9 cellular contexts compared by ENCODE assay signal in the genomic region with DNA sequence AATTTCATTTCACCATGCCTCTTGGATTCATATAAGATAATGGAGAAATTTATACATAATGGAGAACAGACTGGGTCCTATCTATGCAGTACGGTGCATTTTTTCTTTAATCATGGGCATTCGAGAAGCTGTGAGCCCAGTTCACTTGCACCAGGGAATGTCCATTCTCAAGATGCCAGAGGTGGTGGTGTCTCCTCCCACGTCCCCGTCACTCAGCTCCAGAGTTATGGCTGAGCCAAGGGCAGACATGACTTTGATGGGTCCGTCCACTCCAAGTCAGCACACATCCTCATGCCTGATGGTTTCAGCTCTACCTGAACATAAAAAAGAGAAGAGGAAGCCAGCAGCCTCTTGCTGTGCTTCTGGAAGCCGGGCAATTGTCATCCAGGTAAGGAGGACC. TPM values are rescaled to one million over a fixed set of nuclear protein-coding genes. Genes with fewer than 3 reads are reported as not detected.
"Had no signal": no experiment of that assay in that cellular context is flagged by ENCODE, and none has a peak within 500 bp of the region (broad histone marks: within the 10 kb centered on the region; RNA-seq: fewer than 3 reads in every experiment).

No MANE protein-coding gene starts in this region.

- H3K4me3 Mint-ChIP-seq: H9, IgD-negative memory B cell had no signal

- H3K27ac ChIP-seq: GM23248, HL-60 had no signal

- ATAC-seq: HepG2 had no signal

- H3K4me1 Mint-ChIP-seq: IgD-negative memory B cell had no signal

- H3K27me3 Mint-ChIP-seq: IgD-negative memory B cell had no signal

- H3K4me3 ChIP-seq: GM23248 had no signal

- DNase-seq: GOT3, H9, HCEC 1CT, KBM-7 had no signal

- H3K36me3 Mint-ChIP-seq: IgD-negative memory B cell had no signal

- H3K9me3 Mint-ChIP-seq: H9, IgD-negative memory B cell had no signal

- H3K27ac Mint-ChIP-seq: H9, IgD-negative memory B cell had no signal

RNA-seq across cellular contexts. Expression of a gene that starts 42.1 kb away (rescaled TPM):
- total RNA-seq: H4 had no signal

RNA-seq across cellular contexts. Expression of a gene that starts 45.5 kb away (rescaled TPM):
- total RNA-seq: H4, HepG2 had no signal
- polyA plus RNA-seq: HepG2, IgD-negative memory B cell had no signal
